ENCODE assay signal across 26 cellular contexts in genomic region chr11:120499088-120499487, GRCh38. TPM values are rescaled to one million over a fixed set of nuclear protein-coding genes. Genes with fewer than 3 reads are reported as not detected.
"Had no signal": no experiment of that assay in that cellular context is flagged by ENCODE, and none has a peak within 500 bp of the region (broad histone marks: within the 10 kb centered on the region; RNA-seq: fewer than 3 reads in every experiment).

No MANE protein-coding gene starts in this region.

- H2AFZ ChIP-seq: PC-9 had no signal

- H3K9ac ChIP-seq: SK-N-SH had no signal

- H3K9me3 ChIP-seq: Peyer's patch, SK-N-SH had no signal

- H3K4me3 ChIP-seq: PC-9, Peyer's patch had no signal

- H3K4me1 ChIP-seq: Peyer's patch had no signal

- H3K4me3 Mint-ChIP-seq: T-helper 17 cell had no signal

- H3K36me3 ChIP-seq: Peyer's patch had no signal

- H3K27me3 ChIP-seq: Peyer's patch had no signal

- H3K27ac ChIP-seq: PC-9, Peyer's patch had no signal

- H3K27ac Mint-ChIP-seq: T-helper 17 cell had no signal

- H3K4me2 ChIP-seq: PC-9, SK-N-SH had no signal

- ATAC-seq: HepG2, T-helper 17 cell had no signal

- DNase-seq: IMR-90, Kasumi-1, KG1, NCI-H1092, NCI-H1105 treated with DMSO at 0.1 percent for 48 hours, NCI-H1417 treated with DMSO at 0.1 percent for 48 hours, NCI-H146, NCI-H1694 treated with DMSO at 0.1 percent for 48 hours, NCI-H1930, NCI-H2081, NCI-H2107, NCI-H2227 treated with DMSO at 0.1 percent for 48 hours, NCI-H524 treated with DMSO at 0.1 percent for 48 hours, OCI-M1, PC-9, Peyer's patch, SHP77, SK-N-SH, SW 1271, T-helper 1 cell, T-helper 17 cell had no signal

RNA-seq across cellular contexts. Expression of gene GRIK4, which starts 12.5 kb away (rescaled TPM):
- total RNA-seq: HT1080, NCI-H460, PC-9, RPMI7951, SK-MEL-5 had no signal
